In genomic region chr10:14879801-14880193, GRCh38 we compare ENCODE assay signal across 8 cellular contexts. TPM values are rescaled to one million over a fixed set of nuclear protein-coding genes. Genes with fewer than 3 reads are reported as not detected.
DNase-seq lines count a peak whose midpoint lies in the region; ATAC-seq and TF ChIP-seq lines count a peak whose summit lies in the region.

No MANE protein-coding gene starts in this region.

- DNase-seq in breast epithelium (ENCODE audit: low spot score in 2 of 2) = no peak
- no peak for DNase-seq in amygdala (lab: John Stamatoyannopoulos, UW)
- DNase-seq in NCI-H1092 (lab: John Stamatoyannopoulos, UW) = no peak

- H3K4me3 ChIP-seq in ACC112 (ENCODE audit: low read depth, low read length) = peak overlapping the region; percentile 94
- H3K4me3 ChIP-seq in HUES6 (ENCODE audit: low read depth, low read length) = peak overlapping the region; percentile 87
- peak overlapping the region; percentile 84 to 94 (median 84) for H3K4me3 ChIP-seq in breast epithelium
- peak overlapping the region; percentile 85 to 88 for H3K4me3 ChIP-seq in mucosa of rectum (ENCODE audit: low read length in 2 of 2)

- peaks cover 37% of the 10 kb centered on the region for H3K4me1 ChIP-seq in ACC112 (ENCODE audit: control insufficient read depth, insufficient read depth, low read length, unreplicated experiment)
- H3K4me1 ChIP-seq in HUES6 (ENCODE audit: control insufficient read depth, insufficient read depth, low read length) = peaks cover 18% of the 10 kb centered on the region
- H3K4me1 ChIP-seq in breast epithelium = no peaks in the 10 kb centered on the region
- H3K4me1 ChIP-seq in mucosa of rectum (ENCODE audit: control insufficient read depth in 2 of 2, insufficient read depth in 2 of 2, low read length in 2 of 2) = peaks cover 3 to 14% of the 10 kb centered on the region in 2 donors

- peak overlapping the region; percentile 95 for H3K9ac ChIP-seq in HUES6 (ENCODE audit: low read length)
- H3K9ac ChIP-seq in mucosa of rectum (ENCODE audit: low read depth in 1 of 2, low read length in 2 of 2) = peak overlapping the region; percentile 80 to 95

- TF ChIP-seq POLR2A in breast epithelium (IDR thresholded peaks at IDR 0.05) = no peak

- intact Hi-C loops in breast epithelium (cut with DNase I; ENCODE audit: low total_unique reads) = no loop called here

- no peaks in the 10 kb centered on the region for H3K9me3 ChIP-seq in HUES6 (ENCODE audit: control insufficient read depth, insufficient read depth, low read depth, low read length)
- no peaks in the 10 kb centered on the region for H3K9me3 ChIP-seq in breast epithelium
- H3K9me3 ChIP-seq in mucosa of rectum (ENCODE audit: control insufficient read depth in 2 of 2, low read length in 2 of 2) = no peaks in the 10 kb centered on the region

- peak overlapping the region; percentile 80 for H2AFZ ChIP-seq in ACC112 (ENCODE audit: low read length, unreplicated experiment)

- TF ChIP-seq CTCF in breast epithelium (IDR thresholded peaks at IDR 0.05) = no peak

- H3K27me3 ChIP-seq in ACC112 (ENCODE audit: insufficient read depth, low read length) (no peaks in the 10 kb centered on the region), HUES6 (ENCODE audit: control insufficient read depth, insufficient read depth, low read length) (no peaks in the 10 kb centered on the region), breast epithelium (no peaks in the 10 kb centered on the region), mucosa of rectum (ENCODE audit: control insufficient read depth in 2 of 2, insufficient read depth in 2 of 2, low read length in 2 of 2) (no peaks in the 10 kb centered on the region)

- no peak for ATAC-seq in GM19395 (IDR thresholded peaks at IDR 0.05; ENCODE audit: unreplicated experiment)
- ATAC-seq in GM21423 (IDR thresholded peaks at IDR 0.05; ENCODE audit: unreplicated experiment) = no peak

- H3K36me3 ChIP-seq in ACC112 (ENCODE audit: insufficient read depth, low read length) (peaks cover 7% of the 10 kb centered on the region; the same call in 1 of the 2 replicates), HUES6 (ENCODE audit: control insufficient read depth, insufficient read depth, low read length) (peaks cover 24% of the 10 kb centered on the region), breast epithelium (no peaks in the 10 kb centered on the region), mucosa of rectum (ENCODE audit: control insufficient read depth in 2 of 2, insufficient read depth in 2 of 2, low read length in 2 of 2) (no peaks in the 10 kb centered on the region)

- H3K79me2 ChIP-seq in ACC112 (ENCODE audit: control insufficient read depth, insufficient read depth, low read length, unreplicated experiment) = peaks cover 82% of the 10 kb centered on the region

- H3K27ac ChIP-seq in ACC112 (ENCODE audit: low read depth, low read length) (no peak overlapping the region), HUES6 (ENCODE audit: low read depth, low read length) (no peak overlapping the region), breast epithelium (peak overlapping the region in 1 of 2 donors; percentile 91), mucosa of rectum (ENCODE audit: low read depth in 2 of 2, low read length in 2 of 2) (no peak overlapping the region)

RNA-seq across cellular contexts. Expression of gene SUV39H2, which starts 1.1 kb away (rescaled TPM):
- total RNA-seq in breast epithelium = 1 to 10 TPM; 4.6 to 7.5 (median 5.6) TPM

RNA-seq across cellular contexts. Expression of gene HSPA14, which starts 41.7 kb away (rescaled TPM):
- total RNA-seq in breast epithelium = 10 to 100 TPM in 2 of 3 donors, 1 to 10 TPM in 1; 9.3 to 16.7 (median 16.4) TPM

RNA-seq across cellular contexts. Expression of gene MSANTD7, which starts 41.7 kb away (rescaled TPM):
- 10 to 100 TPM in 2 of 3 donors, 1 to 10 TPM in 1; 9.6 to 14.0 (median 11.1) TPM for total RNA-seq in breast epithelium

RNA-seq across cellular contexts. Expression of gene CDNF, which starts 42.0 kb away (rescaled TPM):
- total RNA-seq in breast epithelium = 1 to 10 TPM; 2.9 to 6.2 (median 5.1) TPM
